In genomic region chr7:141012044-141012685, GRCh38 we compare ENCODE assay signal across 1 cellular context.
TF ChIP-seq lines count a peak whose summit lies in the region.

No MANE protein-coding gene starts in this region.

TF ChIP-seq in K562, 482 proteins besides CTCF, POLR2A, EP300 and RAD21 (continued from another document and continues in another):
- TF ChIP-seq, protein P1, sequence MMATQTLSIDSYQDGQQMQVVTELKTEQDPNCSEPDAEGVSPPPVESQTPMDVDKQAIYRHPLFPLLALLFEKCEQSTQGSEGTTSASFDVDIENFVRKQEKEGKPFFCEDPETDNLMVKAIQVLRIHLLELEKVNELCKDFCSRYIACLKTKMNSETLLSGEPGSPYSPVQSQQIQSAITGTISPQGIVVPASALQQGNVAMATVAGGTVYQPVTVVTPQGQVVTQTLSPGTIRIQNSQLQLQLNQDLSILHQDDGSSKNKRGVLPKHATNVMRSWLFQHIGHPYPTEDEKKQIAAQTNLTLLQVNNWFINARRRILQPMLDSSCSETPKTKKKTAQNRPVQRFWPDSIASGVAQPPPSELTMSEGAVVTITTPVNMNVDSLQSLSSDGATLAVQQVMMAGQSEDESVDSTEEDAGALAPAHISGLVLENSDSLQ (IDR thresholded peaks at IDR 0.05), result peak; percentile 83
- TF ChIP-seq SNRNP70 (optimal IDR thresholded peaks at IDR 0.05; ENCODE audit: low read depth, low read length) (no peak), SRF (CRISPR knock-in tag; IDR thresholded peaks at IDR 0.05) (0 out of 4 replicates have a peak, but pooled peaks of 1 of the 2 experiments have one; percentile 15), ARID2 (IDR thresholded peaks at IDR 0.05) (peak; percentile 46; the same call in 1 of the 2 replicates), JUND (IDR thresholded peaks at IDR 0.05; ENCODE audit: borderline replicate concordance, low read depth, low read length) (peak; percentile 29; the same call in 1 of the 2 replicates), JUND (tag; IDR thresholded peaks at IDR 0.05; ENCODE audit: borderline replicate concordance, low read depth, low read length) (peak; percentile 29; the same call in 1 of the 3 replicates), CREM (IDR thresholded peaks at IDR 0.05; ENCODE audit: low read depth) (peak; percentile 58), HNRNPH1 (optimal IDR thresholded peaks at IDR 0.05; ENCODE audit: low read depth, low read length) (no peak), SMC3 (conservative IDR thresholded peaks at IDR 0.05; ENCODE audit: insufficient read depth, low read depth, low read length) (peak; percentile 69), ZNF75A (CRISPR knock-in tag; IDR thresholded peaks at IDR 0.05) (no peak), RCOR1 (IDR thresholded peaks at IDR 0.05; ENCODE audit: borderline replicate concordance in 1 of 2, low read depth in 2 of 2, low read length in 2 of 2) (peak in 1 of 2 experiments; percentile 21; a peak in 2 of 4 replicates), CC2D1A (IDR thresholded peaks at IDR 0.05) (peak; percentile 57; the same call in 1 of the 2 replicates), NFATC3 (IDR thresholded peaks at IDR 0.05) (no peak), MCM7 (IDR thresholded peaks at IDR 0.05) (no peak), PHF8 (IDR thresholded peaks at IDR 0.05; ENCODE audit: borderline replicate concordance, low read length) (no peak), HDAC1 (IDR thresholded peaks at IDR 0.05) (no peak), SAFB2 (IDR thresholded peaks at IDR 0.05; ENCODE audit: borderline replicate concordance, low read depth, low read length, severe bottlenecking) (no peak), SNIP1 (IDR thresholded peaks at IDR 0.05; ENCODE audit: low read depth) (no peak), CCAR2 (IDR thresholded peaks at IDR 0.05; ENCODE audit: low read depth, low read length) (no peak), HNRNPL (IDR thresholded peaks at IDR 0.05; ENCODE audit: low read depth, low read length) (no peak), BCL6 (CRISPR knock-in tag; IDR thresholded peaks at IDR 0.05) (no peak), ZNF780A (CRISPR knock-in tag; IDR thresholded peaks at IDR 0.05) (no peak), MAZ (CRISPR knock-in tag; conservative IDR thresholded peaks at IDR 0.05 in 1 of 2, IDR thresholded peaks at IDR 0.05 in 1 of 2) (0 out of 4 replicates have a peak, but pooled peaks of 1 of the 2 experiments have one; percentile 26), NFYB (IDR thresholded peaks at IDR 0.05; ENCODE audit: extremely low read depth, insufficient read length) (no peak), CBX3 (IDR thresholded peaks at IDR 0.05; ENCODE audit: borderline replicate concordance in 1 of 2, low read length in 2 of 2) (peak in 1 of 2 experiments; percentile 40; a peak in 1 of 3 replicates), DEAF1 (CRISPR knock-in tag; IDR thresholded peaks at IDR 0.05) (peak; percentile 66), ZNF384 (IDR thresholded peaks at IDR 0.05; ENCODE audit: low read depth, low read length) (peak; percentile 98), ZNF830 (CRISPR knock-in tag; IDR thresholded peaks at IDR 0.05) (no peak), CREB1 (IDR thresholded peaks at IDR 0.05) (peak; percentile 18; the same call in 1 of the 2 replicates), CREB1 (CRISPR knock-in tag; IDR thresholded peaks at IDR 0.05) (no peak)
- TF ChIP-seq, protein P2, sequence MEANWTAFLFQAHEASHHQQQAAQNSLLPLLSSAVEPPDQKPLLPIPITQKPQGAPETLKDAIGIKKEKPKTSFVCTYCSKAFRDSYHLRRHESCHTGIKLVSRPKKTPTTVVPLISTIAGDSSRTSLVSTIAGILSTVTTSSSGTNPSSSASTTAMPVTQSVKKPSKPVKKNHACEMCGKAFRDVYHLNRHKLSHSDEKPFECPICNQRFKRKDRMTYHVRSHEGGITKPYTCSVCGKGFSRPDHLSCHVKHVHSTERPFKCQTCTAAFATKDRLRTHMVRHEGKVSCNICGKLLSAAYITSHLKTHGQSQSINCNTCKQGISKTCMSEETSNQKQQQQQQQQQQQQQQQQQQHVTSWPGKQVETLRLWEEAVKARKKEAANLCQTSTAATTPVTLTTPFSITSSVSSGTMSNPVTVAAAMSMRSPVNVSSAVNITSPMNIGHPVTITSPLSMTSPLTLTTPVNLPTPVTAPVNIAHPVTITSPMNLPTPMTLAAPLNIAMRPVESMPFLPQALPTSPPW (CRISPR knock-in tag; IDR thresholded peaks at IDR 0.05), result peak; percentile 75
- TF ChIP-seq, protein P3, sequence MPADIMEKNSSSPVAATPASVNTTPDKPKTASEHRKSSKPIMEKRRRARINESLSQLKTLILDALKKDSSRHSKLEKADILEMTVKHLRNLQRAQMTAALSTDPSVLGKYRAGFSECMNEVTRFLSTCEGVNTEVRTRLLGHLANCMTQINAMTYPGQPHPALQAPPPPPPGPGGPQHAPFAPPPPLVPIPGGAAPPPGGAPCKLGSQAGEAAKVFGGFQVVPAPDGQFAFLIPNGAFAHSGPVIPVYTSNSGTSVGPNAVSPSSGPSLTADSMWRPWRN (IDR thresholded peaks at IDR 0.05; ENCODE audit: low read depth), result no peak
- TF ChIP-seq, protein P4, sequence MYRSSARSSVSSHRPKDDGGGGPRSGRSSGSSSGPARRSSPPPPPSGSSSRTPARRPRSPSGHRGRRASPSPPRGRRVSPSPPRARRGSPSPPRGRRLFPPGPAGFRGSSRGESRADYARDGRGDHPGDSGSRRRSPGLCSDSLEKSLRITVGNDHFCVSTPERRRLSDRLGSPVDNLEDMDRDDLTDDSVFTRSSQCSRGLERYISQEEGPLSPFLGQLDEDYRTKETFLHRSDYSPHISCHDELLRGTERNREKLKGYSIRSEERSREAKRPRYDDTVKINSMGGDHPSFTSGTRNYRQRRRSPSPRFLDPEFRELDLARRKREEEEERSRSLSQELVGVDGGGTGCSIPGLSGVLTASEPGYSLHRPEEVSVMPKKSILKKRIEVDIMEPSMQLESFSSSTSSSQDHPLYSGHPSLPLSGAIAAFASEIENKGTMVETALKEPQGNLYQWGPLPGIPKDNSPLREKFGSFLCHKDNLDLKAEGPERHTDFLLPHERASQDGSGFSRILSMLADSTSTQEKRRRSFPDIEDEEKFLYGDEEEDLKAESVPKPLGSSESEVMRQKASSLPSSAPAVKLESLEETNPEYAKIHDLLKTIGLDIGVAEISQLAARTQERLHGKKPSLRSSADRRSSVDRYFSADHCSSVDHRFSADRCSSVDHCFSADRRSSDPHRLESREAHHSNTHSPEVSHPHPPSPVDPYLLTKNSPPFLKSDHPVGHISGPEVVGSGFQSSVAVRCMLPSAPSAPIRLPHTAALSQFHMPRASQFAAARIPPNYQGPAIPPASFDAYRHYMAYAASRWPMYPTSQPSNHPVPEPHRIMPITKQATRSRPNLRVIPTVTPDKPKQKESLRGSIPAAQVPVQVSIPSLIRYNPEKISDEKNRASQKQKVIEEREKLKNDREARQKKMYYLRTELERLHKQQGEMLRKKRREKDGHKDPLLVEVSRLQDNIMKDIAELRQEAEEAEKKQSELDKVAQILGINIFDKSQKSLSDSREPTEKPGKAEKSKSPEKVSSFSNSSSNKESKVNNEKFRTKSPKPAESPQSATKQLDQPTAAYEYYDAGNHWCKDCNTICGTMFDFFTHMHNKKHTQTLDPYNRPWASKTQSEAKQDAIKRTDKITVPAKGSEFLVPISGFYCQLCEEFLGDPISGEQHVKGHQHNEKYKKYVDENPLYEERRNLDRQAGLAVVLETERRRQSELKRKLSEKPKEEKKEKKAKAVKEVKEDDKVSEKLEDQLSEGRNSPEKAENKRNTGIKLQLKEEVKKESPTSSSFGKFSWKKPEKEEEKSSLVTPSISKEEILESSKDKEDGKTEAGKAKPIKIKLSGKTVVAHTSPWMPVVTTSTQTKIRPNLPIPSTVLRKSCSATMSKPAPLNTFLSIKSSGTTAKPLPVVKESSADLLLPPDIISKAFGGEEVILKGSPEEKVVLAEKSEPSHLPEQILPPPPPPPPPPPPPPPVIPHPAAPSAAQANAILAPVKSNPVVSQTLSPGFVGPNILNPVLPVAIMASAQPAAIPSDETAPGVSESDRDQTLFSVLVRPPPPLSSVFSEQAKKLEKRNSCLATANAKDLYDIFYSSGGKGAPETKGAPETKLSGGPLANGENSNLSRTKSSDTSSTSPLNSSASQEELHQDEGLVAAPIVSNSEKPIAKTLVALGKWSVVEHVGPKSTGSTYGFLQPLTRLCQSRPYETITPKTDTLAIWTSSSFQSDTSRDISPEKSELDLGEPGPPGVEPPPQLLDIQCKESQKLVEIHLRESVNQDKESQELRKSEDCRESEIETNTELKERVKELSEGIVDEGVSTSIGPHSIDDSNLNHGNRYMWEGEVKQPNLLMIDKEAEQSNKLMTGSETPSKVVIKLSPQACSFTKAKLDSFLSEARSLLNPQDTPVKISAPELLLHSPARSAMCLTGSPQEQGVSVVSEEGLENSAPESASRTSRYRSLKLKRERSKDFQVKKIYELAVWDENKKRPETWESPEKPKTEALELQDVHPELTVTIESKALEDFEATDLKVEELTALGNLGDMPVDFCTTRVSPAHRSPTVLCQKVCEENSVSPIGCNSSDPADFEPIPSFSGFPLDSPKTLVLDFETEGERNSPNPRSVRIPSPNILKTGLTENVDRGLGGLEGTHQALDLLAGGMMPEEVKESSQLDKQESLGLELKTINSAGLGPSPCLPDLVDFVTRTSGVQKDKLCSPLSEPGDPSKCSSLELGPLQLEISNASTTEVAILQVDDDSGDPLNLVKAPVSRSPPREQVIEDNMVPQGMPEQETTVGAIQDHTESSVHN (IDR thresholded peaks at IDR 0.05; ENCODE audit: borderline replicate concordance in 1 of 2, low read depth in 1 of 2), result no peak
- TF ChIP-seq, protein P5, sequence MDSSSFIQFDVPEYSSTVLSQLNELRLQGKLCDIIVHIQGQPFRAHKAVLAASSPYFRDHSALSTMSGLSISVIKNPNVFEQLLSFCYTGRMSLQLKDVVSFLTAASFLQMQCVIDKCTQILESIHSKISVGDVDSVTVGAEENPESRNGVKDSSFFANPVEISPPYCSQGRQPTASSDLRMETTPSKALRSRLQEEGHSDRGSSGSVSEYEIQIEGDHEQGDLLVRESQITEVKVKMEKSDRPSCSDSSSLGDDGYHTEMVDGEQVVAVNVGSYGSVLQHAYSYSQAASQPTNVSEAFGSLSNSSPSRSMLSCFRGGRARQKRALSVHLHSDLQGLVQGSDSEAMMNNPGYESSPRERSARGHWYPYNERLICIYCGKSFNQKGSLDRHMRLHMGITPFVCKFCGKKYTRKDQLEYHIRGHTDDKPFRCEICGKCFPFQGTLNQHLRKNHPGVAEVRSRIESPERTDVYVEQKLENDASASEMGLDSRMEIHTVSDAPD (CRISPR knock-in tag; IDR thresholded peaks at IDR 0.05), result no peak
- TF ChIP-seq, protein P6, sequence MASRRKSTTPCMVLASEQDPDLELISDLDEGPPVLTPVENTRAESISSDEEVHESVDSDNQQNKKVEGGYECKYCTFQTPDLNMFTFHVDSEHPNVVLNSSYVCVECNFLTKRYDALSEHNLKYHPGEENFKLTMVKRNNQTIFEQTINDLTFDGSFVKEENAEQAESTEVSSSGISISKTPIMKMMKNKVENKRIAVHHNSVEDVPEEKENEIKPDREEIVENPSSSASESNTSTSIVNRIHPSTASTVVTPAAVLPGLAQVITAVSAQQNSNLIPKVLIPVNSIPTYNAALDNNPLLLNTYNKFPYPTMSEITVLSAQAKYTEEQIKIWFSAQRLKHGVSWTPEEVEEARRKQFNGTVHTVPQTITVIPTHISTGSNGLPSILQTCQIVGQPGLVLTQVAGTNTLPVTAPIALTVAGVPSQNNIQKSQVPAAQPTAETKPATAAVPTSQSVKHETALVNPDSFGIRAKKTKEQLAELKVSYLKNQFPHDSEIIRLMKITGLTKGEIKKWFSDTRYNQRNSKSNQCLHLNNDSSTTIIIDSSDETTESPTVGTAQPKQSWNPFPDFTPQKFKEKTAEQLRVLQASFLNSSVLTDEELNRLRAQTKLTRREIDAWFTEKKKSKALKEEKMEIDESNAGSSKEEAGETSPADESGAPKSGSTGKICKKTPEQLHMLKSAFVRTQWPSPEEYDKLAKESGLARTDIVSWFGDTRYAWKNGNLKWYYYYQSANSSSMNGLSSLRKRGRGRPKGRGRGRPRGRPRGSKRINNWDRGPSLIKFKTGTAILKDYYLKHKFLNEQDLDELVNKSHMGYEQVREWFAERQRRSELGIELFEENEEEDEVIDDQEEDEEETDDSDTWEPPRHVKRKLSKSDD (conservative IDR thresholded peaks at IDR 0.05; ENCODE audit: low read length), result no peak; the same call in 1 of the 2 replicates
- TF ChIP-seq, protein P7, sequence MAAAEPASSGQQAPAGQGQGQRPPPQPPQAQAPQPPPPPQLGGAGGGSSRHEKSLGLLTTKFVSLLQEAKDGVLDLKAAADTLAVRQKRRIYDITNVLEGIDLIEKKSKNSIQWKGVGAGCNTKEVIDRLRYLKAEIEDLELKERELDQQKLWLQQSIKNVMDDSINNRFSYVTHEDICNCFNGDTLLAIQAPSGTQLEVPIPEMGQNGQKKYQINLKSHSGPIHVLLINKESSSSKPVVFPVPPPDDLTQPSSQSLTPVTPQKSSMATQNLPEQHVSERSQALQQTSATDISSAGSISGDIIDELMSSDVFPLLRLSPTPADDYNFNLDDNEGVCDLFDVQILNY (CRISPR knock-in tag; IDR thresholded peaks at IDR 0.05), result no peak
- TF ChIP-seq, protein P8, sequence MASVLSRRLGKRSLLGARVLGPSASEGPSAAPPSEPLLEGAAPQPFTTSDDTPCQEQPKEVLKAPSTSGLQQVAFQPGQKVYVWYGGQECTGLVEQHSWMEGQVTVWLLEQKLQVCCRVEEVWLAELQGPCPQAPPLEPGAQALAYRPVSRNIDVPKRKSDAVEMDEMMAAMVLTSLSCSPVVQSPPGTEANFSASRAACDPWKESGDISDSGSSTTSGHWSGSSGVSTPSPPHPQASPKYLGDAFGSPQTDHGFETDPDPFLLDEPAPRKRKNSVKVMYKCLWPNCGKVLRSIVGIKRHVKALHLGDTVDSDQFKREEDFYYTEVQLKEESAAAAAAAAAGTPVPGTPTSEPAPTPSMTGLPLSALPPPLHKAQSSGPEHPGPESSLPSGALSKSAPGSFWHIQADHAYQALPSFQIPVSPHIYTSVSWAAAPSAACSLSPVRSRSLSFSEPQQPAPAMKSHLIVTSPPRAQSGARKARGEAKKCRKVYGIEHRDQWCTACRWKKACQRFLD (CRISPR knock-in tag; IDR thresholded peaks at IDR 0.05), result peak; percentile 22; the same call in 1 of the 2 replicates
